ENCODE assay signal across 9 cellular contexts in the genomic region with DNA sequence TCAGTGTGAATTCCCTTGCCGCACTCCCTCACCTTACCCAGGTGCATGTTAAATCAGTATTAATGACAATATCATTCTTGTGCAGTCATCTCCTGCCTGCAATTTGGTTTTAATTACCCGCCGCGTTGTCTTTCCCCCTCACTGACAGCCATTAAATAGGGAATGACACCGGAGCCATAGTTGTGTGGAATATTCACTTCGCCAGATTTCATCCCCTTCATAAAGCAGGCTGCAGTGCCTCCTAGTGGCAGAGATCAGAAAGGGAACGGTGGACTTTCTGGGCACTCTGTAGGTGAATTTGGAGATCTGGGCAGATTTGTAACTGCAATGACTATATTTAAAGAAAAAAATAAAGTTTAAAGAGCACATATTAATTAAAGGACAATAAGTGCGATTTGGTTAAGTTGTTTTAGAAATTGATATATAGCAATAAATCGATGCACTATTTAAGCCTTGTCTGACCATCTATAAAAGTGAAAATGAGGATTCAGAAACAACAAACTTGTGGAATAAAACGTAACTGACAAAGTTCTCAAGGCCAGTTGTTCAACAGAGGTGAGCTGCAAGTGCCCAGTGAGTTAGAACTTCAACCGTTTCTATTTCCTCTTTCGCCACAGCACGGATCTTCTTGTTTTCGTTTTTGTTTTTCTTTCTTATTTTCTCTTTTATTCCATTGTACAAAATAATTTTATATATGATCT.
DNase-seq lines count a peak whose midpoint lies in the region; ATAC-seq, FAIRE-seq and TF ChIP-seq lines count a peak whose summit lies in the region.
"Had no signal": no experiment of that assay in that cellular context is flagged by ENCODE, and none has a peak within 500 bp of the region (broad histone marks: within the 10 kb centered on the region; RNA-seq: fewer than 3 reads in every experiment).

No MANE protein-coding gene starts in this region.

- peak; percentile 86 for FAIRE-seq in K562 (lab: Jason Lieb, UNC)

- H3K4me3 ChIP-seq in OCI-LY3 (ENCODE audit: low read length) (no peak overlapping the region), K562 (no peak overlapping the region)
- H3K4me3 ChIP-seq: BLaER1 treated with 17β-estradiol and CSF1 and Interleukin-3, amounts not matched to agents 10 nM and 100 nM had no signal

- no peaks in the 10 kb centered on the region for H3K36me3 ChIP-seq in OCI-LY3 (replicated peaks; ENCODE audit: low read depth, low read length)
- H3K36me3 ChIP-seq in K562 (ENCODE audit: control insufficient read depth, insufficient read depth, low read length): no peaks in the 10 kb centered on the region
- H3K36me3 ChIP-seq: BLaER1 treated with 17β-estradiol and CSF1 and Interleukin-3, amounts not matched to agents 10 nM and 100 nM had no signal

- TF ChIP-seq CTCF in OCI-LY3 (IDR thresholded peaks at IDR 0.05; ENCODE audit: low read depth, low read length): peak; percentile 95
- peak; percentile 65 to 76 (median 76) for TF ChIP-seq CTCF in K562 (IDR thresholded peaks at IDR 0.05 in 2 of 3, conservative IDR thresholded peaks at IDR 0.05 in 1 of 3; ENCODE audit: insufficient read depth in 2 of 3, low read depth in 1 of 3, low read length in 3 of 3)

- no peaks in the 10 kb centered on the region for H3K9me1 ChIP-seq in K562 (ENCODE audit: control insufficient read depth, insufficient read depth, low read length)

- POLR2A ChIA-PET in K562 (lab: Yijun Ruan, JAX): no interaction called here

- no peak overlapping the region for H3K27ac ChIP-seq in OCI-LY3 (ENCODE audit: low read length)
- H3K27ac ChIP-seq in K562 (ENCODE audit: extremely low read depth, low read depth, low read length): no peak overlapping the region
- H3K27ac ChIP-seq: BLaER1 treated with 17β-estradiol and CSF1 and Interleukin-3, amounts not matched to agents 10 nM and 100 nM had no signal

- intact Hi-C loops in K562 (cut with micrococcal nuclease): loop anchor here (5.0 to 10.0 kb wide), 4 partner anchors 741 to 1973 kb away; no protein-coding TSS in a partner anchor

- no TSS peak for BruUV-seq in K562 (replicated peaks; lab: Mats Ljungman, UMichigan)

- H3K9me3 ChIP-seq in OCI-LY3 (ENCODE audit: insufficient read depth, low read length) (no peaks in the 10 kb centered on the region), K562 (replicated peaks; ENCODE audit: control insufficient read depth, insufficient read depth, low read depth, low read length) (no peaks in the 10 kb centered on the region)

- DNase-seq in DMS53 (lab: John Stamatoyannopoulos, UW) (peak; percentile 39), DMS53 treated with DMSO at 0.1 percent for 48 hours (lab: John Stamatoyannopoulos, UW; ENCODE audit: unreplicated experiment) (no peak), K562 (ENCODE audit: extremely low read depth in 1 of 4, low spot score in 3 of 4) (peak; percentile 48 to 57 (median 51)), islet precursor cell (peak; percentile 65)
- DNase-seq in stimulated activated CD4-positive, alpha-beta T cell treated with anti-CD3 and anti-CD28 coated beads, Interleukin-4, amount 100 ng/mL, for 1 hour: peak; percentile 14

- H3K4me1 ChIP-seq in OCI-LY3 (ENCODE audit: low read length) (no peaks in the 10 kb centered on the region), K562 (replicated peaks in 1 of 2; ENCODE audit: control insufficient read depth in 2 of 2, insufficient read depth in 2 of 2, low read length in 2 of 2) (no peaks in the 10 kb centered on the region; a peak in 1 of 5 replicates)

- no peak for TF ChIP-seq EP300 in K562 (IDR thresholded peaks at IDR 0.05; ENCODE audit: low read length)

- TF ChIP-seq RAD21 in K562 (CRISPR knock-in tag; conservative IDR thresholded peaks at IDR 0.05 in 1 of 2, IDR thresholded peaks at IDR 0.05 in 1 of 2): peak; percentile 78 to 84

- no peak overlapping the region for H2AFZ ChIP-seq in OCI-LY3 (ENCODE audit: low read depth, low read length)
- H2AFZ ChIP-seq in K562 (ENCODE audit: low read depth, low read length): no peak overlapping the region

- in situ Hi-C loops in K562 (cut with MboI): loop anchor here (10.0 to 25.0 kb wide), 3 partner anchors 898 to 1971 kb away; partner anchors contain the start of gene NR2F2

- ATAC-seq in HG02885 (IDR thresholded peaks at IDR 0.05; ENCODE audit: poor library complexity, unreplicated experiment): peak; percentile 66
- ATAC-seq in K562: peak; percentile 86
- ATAC-seq in HG02588 (IDR thresholded peaks at IDR 0.05; ENCODE audit: unreplicated experiment): no peak

- 7% methylated on average over 14 of the region's 14 CpGs for WGBS in K562 (ENCODE audit: insufficient coverage, low coverage, missing lambda C conversion rate)

- TF ChIP-seq POLR2A in K562 (conservative IDR thresholded peaks at IDR 0.05): no peak

- H4K20me1 ChIP-seq in OCI-LY3 (ENCODE audit: insufficient read depth, low read length) (no peaks in the 10 kb centered on the region), K562 (replicated peaks; ENCODE audit: control insufficient read depth, insufficient read depth, low read length) (no peaks in the 10 kb centered on the region)
- H4K20me1 ChIP-seq: BLaER1 treated with 17β-estradiol and CSF1 and Interleukin-3, amounts not matched to agents 10 nM and 100 nM had no signal

- H3K79me2 ChIP-seq in OCI-LY3 (ENCODE audit: low read length) (no peaks in the 10 kb centered on the region), K562 (ENCODE audit: control insufficient read depth, insufficient read depth, low read length) (no peaks in the 10 kb centered on the region)

- H3K4me2 ChIP-seq in OCI-LY3 (ENCODE audit: low read length) (peak overlapping the region; percentile 11), K562 (ENCODE audit: insufficient read depth, low read length) (no peak overlapping the region)
- H3K4me2 ChIP-seq: BLaER1 treated with 17β-estradiol and CSF1 and Interleukin-3, amounts not matched to agents 10 nM and 100 nM had no signal

- H3K27me3 ChIP-seq in OCI-LY3 (ENCODE audit: low read depth, low read length): no peaks in the 10 kb centered on the region
- no peaks in the 10 kb centered on the region for H3K27me3 ChIP-seq in K562 (ENCODE audit: control insufficient read depth in 2 of 2, insufficient read depth in 2 of 2, low read length in 2 of 2)

- H3K9ac ChIP-seq in OCI-LY3 (ENCODE audit: low read length) (no peak overlapping the region), K562 (ENCODE audit: insufficient read depth in 1 of 2, low read depth in 2 of 2, low read length in 2 of 2) (no peak overlapping the region)
- H3K9ac ChIP-seq: BLaER1 treated with 17β-estradiol and CSF1 and Interleukin-3, amounts not matched to agents 10 nM and 100 nM had no signal

- CTCF ChIA-PET in K562 (lab: Yijun Ruan, JAX; ENCODE audit: low intra/inter-chr PET ratio): no interaction called here

TF ChIP-seq in K562, 482 proteins besides CTCF, POLR2A, EP300 and RAD21 (continues in another document):
- TF ChIP-seq STAG1 (CRISPR knock-in tag; IDR thresholded peaks at IDR 0.05; ENCODE audit: borderline replicate concordance): peak; percentile 81; the same call in 1 of the 2 replicates
- peak; percentile 47; the same call in 1 of the 2 replicates for TF ChIP-seq SMC3 (conservative IDR thresholded peaks at IDR 0.05; ENCODE audit: insufficient read depth, low read depth, low read length)
- TF ChIP-seq ZNF592 (IDR thresholded peaks at IDR 0.05): no peak
- no peak for TF ChIP-seq ASH1L (IDR thresholded peaks at IDR 0.05; ENCODE audit: borderline replicate concordance, low read depth, partially characterized antibody)
- no peak for TF ChIP-seq ETV1 (tag; conservative IDR thresholded peaks at IDR 0.05; ENCODE audit: low read depth)
- no peak for TF ChIP-seq KDM5B (IDR thresholded peaks at IDR 0.05; ENCODE audit: insufficient replicate concordance, low read depth, low read length)
- TF ChIP-seq DEAF1 (CRISPR knock-in tag; IDR thresholded peaks at IDR 0.05): peak; percentile 60
